22 cellular contexts compared by ENCODE assay signal in the genomic region with DNA sequence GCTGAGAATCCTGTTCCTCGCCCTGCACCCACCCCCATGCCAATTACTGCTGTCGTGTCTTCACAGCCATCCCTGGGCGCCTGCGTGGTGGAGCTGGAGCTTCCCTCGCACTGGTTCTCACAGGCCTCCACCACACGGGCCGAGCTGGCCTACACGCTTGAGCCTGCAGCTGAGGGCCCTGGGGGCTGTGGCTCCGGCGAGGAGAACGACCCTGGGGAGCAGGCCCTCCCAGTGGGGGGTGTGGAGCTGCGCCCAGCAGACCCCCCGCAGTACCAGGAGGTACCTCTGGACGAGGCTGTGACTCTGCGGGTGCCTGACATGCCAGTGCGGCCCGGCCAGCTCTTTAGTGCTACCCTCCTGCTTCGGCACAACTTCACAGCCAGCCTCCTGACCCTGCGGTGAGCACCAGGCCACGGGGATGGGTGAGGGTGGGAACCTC. TPM values are rescaled to one million over a fixed set of nuclear protein-coding genes. Genes with fewer than 3 reads are reported as not detected.
"Had no signal": no experiment of that assay in that cellular context is flagged by ENCODE, and none has a peak within 500 bp of the region (broad histone marks: within the 10 kb centered on the region; RNA-seq: fewer than 3 reads in every experiment).

No MANE protein-coding gene starts in this region.

- H3K4me3 ChIP-seq: MG63 had no signal

- H3K9me3 ChIP-seq: MG63, SK-N-SH had no signal

- H3K4me2 ChIP-seq: SK-N-SH had no signal

- H3K36me3 ChIP-seq: MG63 had no signal

- DNase-seq: IMR-90, Karpas-422, KG1, MG63, NCI-H1092, NCI-H1105 treated with DMSO at 0.1 percent for 48 hours, NCI-H1436, NCI-H187, NCI-H2029, NCI-H2081 treated with DMSO at 0.1 percent for 48 hours, NCI-H2171, NCI-H226, NCI-H446, NCI-H510A, NCI-H524 treated with DMSO at 0.1 percent for 48 hours, NCI-H69, NCI-H774, RPMI8226, SHP77, SK-N-SH had no signal

- H3K9ac ChIP-seq: SK-N-SH had no signal

- H3K27me3 ChIP-seq: MG63 had no signal

- FAIRE-seq: RCC 7860 had no signal

RNA-seq across cellular contexts. Expression of gene SLC15A3, which starts 23.4 kb away (rescaled TPM):
- polyA plus RNA-seq: SK-N-SH had no signal

RNA-seq across cellular contexts. Expression of gene CD6, which starts 42.9 kb away (rescaled TPM):
- total RNA-seq: IMR-90, SK-MEL-5 had no signal
- polyA plus RNA-seq: IMR-90, SK-N-SH had no signal
